In genomic region chr1:116485976-116486375, GRCh38 we compare ENCODE assay signal across 10 cellular contexts.
DNase-seq lines count a peak whose midpoint lies in the region; ATAC-seq and TF ChIP-seq lines count a peak whose summit lies in the region.
"Had no signal": no experiment of that assay in that cellular context is flagged by ENCODE, and none has a peak within 500 bp of the region (broad histone marks: within the 10 kb centered on the region; RNA-seq: fewer than 3 reads in every experiment).

No MANE protein-coding gene starts in this region.

- peak overlapping the region; percentile 20 for H3K27ac Mint-ChIP-seq in Calu3 (ENCODE audit: unreplicated experiment)
- no peak overlapping the region for H3K27ac Mint-ChIP-seq in activated T-helper 2 cell treated with anti-CD3 and anti-CD28 coated beads, Interferon-gamma antibody, Interleukin-2, Interleukin-4, amounts not matched to agents 10 μg/mL and 5 μg/mL and 100 μg/mL, durations not matched to agents 14 hours and 24 hours and 36 hours

- TF ChIP-seq CTCF in Calu3 (IDR thresholded peaks at IDR 0.05; ENCODE audit: unreplicated experiment), result no peak
- no peak for TF ChIP-seq CTCF in PC-9 (conservative IDR thresholded peaks at IDR 0.05)
- no peak for TF ChIP-seq CTCF in choroid plexus epithelial cell (conservative IDR thresholded peaks at IDR 0.05; ENCODE audit: low read depth, low read length)
- no peak for TF ChIP-seq CTCF in omental fat pad (IDR thresholded peaks at IDR 0.05)

- H3K27me3 ChIP-seq in PC-9 (ENCODE audit: insufficient read depth, low read depth), result no peaks in the 10 kb centered on the region
- H3K27me3 ChIP-seq in mesenchymal stem cell (ENCODE audit: control insufficient read depth in 1 of 2, insufficient read depth in 1 of 2, low read length in 2 of 2), result no peaks in the 10 kb centered on the region

- WGBS in mesenchymal stem cell, result 96% methylated on average over 1 of the region's 2 CpGs

- H3K4me2 ChIP-seq in PC-9 (peak overlapping the region; percentile 55), mesenchymal stem cell (ENCODE audit: low read length, poor library complexity, severe bottlenecking) (no peak overlapping the region)
- H3K4me2 ChIP-seq: A549 had no signal

- no TSS peak for BruUV-seq in Calu3 (replicated peaks; lab: Mats Ljungman, UMichigan)
- BruUV-seq in PC-9 (replicated peaks; lab: Mats Ljungman, UMichigan), result no TSS peak

- peaks cover 25% of the 10 kb centered on the region for H3K36me3 Mint-ChIP-seq in Calu3 (ENCODE audit: insufficient read depth, unreplicated experiment)
- no peaks in the 10 kb centered on the region for H3K36me3 Mint-ChIP-seq in activated T-helper 2 cell treated with anti-CD3 and anti-CD28 coated beads, Interferon-gamma antibody, Interleukin-2, Interleukin-4, amounts not matched to agents 10 μg/mL and 5 μg/mL and 100 μg/mL, durations not matched to agents 14 hours and 24 hours and 36 hours (ENCODE audit: low read depth)

- no peak overlapping the region for H3K4me3 ChIP-seq in PC-9
- no peak overlapping the region for H3K4me3 ChIP-seq in choroid plexus epithelial cell (ENCODE audit: low read depth, low read length)
- no peak overlapping the region for H3K4me3 ChIP-seq in mesenchymal stem cell (ENCODE audit: insufficient read depth in 1 of 2, low read depth in 1 of 2, low read length in 2 of 2)
- H3K4me3 ChIP-seq: A549 had no signal

- no peaks in the 10 kb centered on the region for H3K79me1 ChIP-seq in mesenchymal stem cell (replicated peaks; ENCODE audit: low read length, poor library complexity, severe bottlenecking)

- no peak overlapping the region for H3K23ac ChIP-seq in mesenchymal stem cell (ENCODE audit: low read length in 2 of 2)

- H2AK5ac ChIP-seq in mesenchymal stem cell (ENCODE audit: low read length, severe bottlenecking), result no peak overlapping the region

- H4K20me1 ChIP-seq in PC-9 (ENCODE audit: insufficient read depth), result no peaks in the 10 kb centered on the region

- no peaks in the 10 kb centered on the region for H3K27me3 Mint-ChIP-seq in Calu3 (ENCODE audit: unreplicated experiment)
- no peaks in the 10 kb centered on the region for H3K27me3 Mint-ChIP-seq in activated T-helper 2 cell treated with anti-CD3 and anti-CD28 coated beads, Interferon-gamma antibody, Interleukin-2, Interleukin-4, amounts not matched to agents 10 μg/mL and 5 μg/mL and 100 μg/mL, durations not matched to agents 14 hours and 24 hours and 36 hours (ENCODE audit: low read depth)

- H3K9me3 ChIP-seq in PC-9 (ENCODE audit: insufficient read depth, low read depth) (no peaks in the 10 kb centered on the region), mesenchymal stem cell (ENCODE audit: control insufficient read depth, low read length) (no peaks in the 10 kb centered on the region)
- H3K9me3 ChIP-seq: A549 had no signal

- POLR2A ChIA-PET in PC-9 (lab: Charles Lee; ENCODE audit: unreplicated experiment), result interaction anchor here (0.5 kb wide), 1 partner anchor 110 kb away, joined by 3 read pairs; no protein-coding TSS in a partner anchor

- H3K4me3 Mint-ChIP-seq in Calu3 (ENCODE audit: low read depth, unreplicated experiment), result no peak overlapping the region
- H3K4me3 Mint-ChIP-seq in activated T-helper 2 cell treated with anti-CD3 and anti-CD28 coated beads, Interferon-gamma antibody, Interleukin-2, Interleukin-4, amounts not matched to agents 10 μg/mL and 5 μg/mL and 100 μg/mL, durations not matched to agents 14 hours and 24 hours and 36 hours (ENCODE audit: low read depth), result no peak overlapping the region

- H3K27ac ChIP-seq in PC-9 (peak overlapping the region; percentile 93), mesenchymal stem cell (ENCODE audit: low read length, poor library complexity, severe bottlenecking) (no peak overlapping the region)
- H3K27ac ChIP-seq: A549 had no signal

- H3F3A ChIP-seq in PC-9 (ENCODE audit: insufficient read depth, low read depth), result peaks cover 46% of the 10 kb centered on the region

- H3K79me2 ChIP-seq in PC-9 (ENCODE audit: low read depth), result no peaks in the 10 kb centered on the region

- H3K9me3 Mint-ChIP-seq in Calu3 (ENCODE audit: low read depth, unreplicated experiment), result no peaks in the 10 kb centered on the region
- no peaks in the 10 kb centered on the region for H3K9me3 Mint-ChIP-seq in activated T-helper 2 cell treated with anti-CD3 and anti-CD28 coated beads, Interferon-gamma antibody, Interleukin-2, Interleukin-4, amounts not matched to agents 10 μg/mL and 5 μg/mL and 100 μg/mL, durations not matched to agents 14 hours and 24 hours and 36 hours

- no peak overlapping the region for H3K9ac ChIP-seq in mesenchymal stem cell (ENCODE audit: low read length)

- no peaks in the 10 kb centered on the region for H3K9me2 ChIP-seq in PC-9 (ENCODE audit: insufficient read depth)

- no peak overlapping the region for H3K14ac ChIP-seq in mesenchymal stem cell (ENCODE audit: low read length in 2 of 2)

- DNase-seq in Calu3 (no peak), PC-9 (no peak), choroid plexus epithelial cell (ENCODE audit: low read depth) (peak; percentile 50), mesenchymal stem cell (peak; percentile 39), GF-D8 (lab: John Stamatoyannopoulos, UW) (no peak), superior temporal gyrus (ENCODE audit: extremely low spot score) (no peak), omental fat pad (ENCODE audit: low spot score) (no peak)
- no peak for DNase-seq in activated T-helper 2 cell treated with anti-CD3 and anti-CD28 coated beads, Interferon-gamma antibody, Interleukin-2, Interleukin-4, amounts not matched to agents 10 μg/mL and 5 μg/mL and 100 μg/mL, durations not matched to agents 14 hours and 24 hours and 36 hours (ENCODE audit: low spot score)
- DNase-seq: SIG-M5 had no signal

- no peak overlapping the region for H4K8ac ChIP-seq in mesenchymal stem cell (ENCODE audit: low read length)

- H3K4me1 Mint-ChIP-seq in Calu3 (ENCODE audit: low read depth, unreplicated experiment), result peaks cover 34% of the 10 kb centered on the region
- peaks cover 11% of the 10 kb centered on the region for H3K4me1 Mint-ChIP-seq in activated T-helper 2 cell treated with anti-CD3 and anti-CD28 coated beads, Interferon-gamma antibody, Interleukin-2, Interleukin-4, amounts not matched to agents 10 μg/mL and 5 μg/mL and 100 μg/mL, durations not matched to agents 14 hours and 24 hours and 36 hours (ENCODE audit: low read depth)

- no peak overlapping the region for H2BK15ac ChIP-seq in mesenchymal stem cell (ENCODE audit: low read depth, poor library complexity, severe bottlenecking)

- no peak overlapping the region for H2BK120ac ChIP-seq in mesenchymal stem cell (ENCODE audit: low read depth, low read length)

- intact Hi-C loops in Calu3 (cut with micrococcal nuclease; ENCODE audit: unreplicated experiment) (loop anchor here (5.0 kb wide), 3 partner anchors 69 to 124 kb away; no protein-coding TSS in a partner anchor), PC-9 (cut with micrococcal nuclease; ENCODE audit: unreplicated experiment) (loop anchor here (1.0 to 2.0 kb wide), 4 partner anchors 67 to 347 kb away; partner anchors contain the start of gene ATP1A1)
- intact Hi-C loops in activated T-helper 2 cell treated with anti-CD3 and anti-CD28 coated beads, Interferon-gamma antibody, Interleukin-2, Interleukin-4, amounts not matched to agents 10 μg/mL and 5 μg/mL and 100 μg/mL, durations not matched to agents 14 hours and 24 hours and 36 hours (cut with micrococcal nuclease), result loop anchor here (1.0 kb wide), 4 partner anchors 13 to 347 kb away; no protein-coding TSS in a partner anchor

- H4K91ac ChIP-seq in mesenchymal stem cell (ENCODE audit: low read length), result no peak overlapping the region

- no peak overlapping the region for H3K4ac ChIP-seq in mesenchymal stem cell (ENCODE audit: low read depth in 1 of 2, low read length in 2 of 2)

- no peak overlapping the region for H2BK5ac ChIP-seq in mesenchymal stem cell (ENCODE audit: low read depth, low read length, poor library complexity, severe bottlenecking)

- H2AFZ ChIP-seq in PC-9, result no peak overlapping the region
- H2AFZ ChIP-seq in mesenchymal stem cell (ENCODE audit: low read depth, low read length), result no peak overlapping the region

- CTCF ChIA-PET in Calu3 (lab: Charles Lee) (interaction anchor here (0.6 to 2.7 kb wide), 13 partner anchors 8 to 347 kb away, joined by 3 to 41 read pairs (median 5); partner anchors contain the start of gene ATP1A1), PC-9 (lab: Charles Lee) (interaction anchor here (0.9 to 3.0 kb wide), 5 partner anchors 13 to 347 kb away, joined by 3 to 13 read pairs (median 9); no protein-coding TSS in a partner anchor)

- H3K4me1 ChIP-seq in PC-9 (replicated peaks; ENCODE audit: insufficient read depth), result peaks cover 64% of the 10 kb centered on the region
- H3K4me1 ChIP-seq in mesenchymal stem cell (ENCODE audit: control insufficient read depth, insufficient read depth, low read depth, low read length), result no peaks in the 10 kb centered on the region

- no peak for ATAC-seq in omental fat pad (ENCODE audit: low FRiP score)

- no peak overlapping the region for H2BK12ac ChIP-seq in mesenchymal stem cell (ENCODE audit: low read length in 2 of 2)

- H3K18ac ChIP-seq in mesenchymal stem cell (ENCODE audit: low read depth in 1 of 2, low read length in 2 of 2), result no peak overlapping the region

- H3K36me3 ChIP-seq in PC-9 (ENCODE audit: low read depth), result no peaks in the 10 kb centered on the region
- H3K36me3 ChIP-seq in mesenchymal stem cell (ENCODE audit: control insufficient read depth in 1 of 2, insufficient read depth in 2 of 2, low read depth in 1 of 2, low read length in 2 of 2), result no peaks in the 10 kb centered on the region

Comparison
In these comparisons a context has a peak if more than half of its experiments do, and no peak if none do; other contexts are left out.
1. DNase-seq: peak in choroid plexus epithelial cell (single experiment) and mesenchymal stem cell (single experiment); none in Calu3 (single experiment), PC-9 (0 of 2), GF-D8 (single experiment), activated T-helper 2 cell treated with anti-CD3 and anti-CD28 coated beads, Interferon-gamma antibody, Interleukin-2, Interleukin-4, amounts not matched to agents 10 μg/mL and 5 μg/mL and 100 μg/mL, durations not matched to agents 14 hours and 24 hours and 36 hours (single experiment), superior temporal gyrus (single experiment) and omental fat pad (single experiment).